In the genomic region with DNA sequence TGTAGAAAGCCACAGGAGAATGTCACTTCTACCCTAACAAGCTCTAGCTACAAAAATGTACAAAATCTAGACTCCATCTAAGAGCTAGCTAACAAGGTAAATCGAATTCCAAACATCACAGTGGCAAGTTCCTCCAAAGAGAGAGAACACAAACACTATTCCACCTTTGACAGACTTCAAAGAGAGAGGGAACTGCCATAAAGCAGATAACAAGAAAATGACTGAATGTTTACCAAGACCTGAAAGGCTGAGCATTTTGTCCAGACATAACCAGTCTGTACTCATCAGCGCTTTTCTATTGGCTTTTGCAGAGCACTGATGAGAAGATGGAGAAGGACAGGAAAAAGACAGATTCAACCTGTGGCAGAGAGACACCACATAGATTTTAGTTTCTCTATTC, we compare ENCODE assay signal across 15 cellular contexts.
DNase-seq lines count a peak whose midpoint lies in the region; ATAC-seq and TF ChIP-seq lines count a peak whose summit lies in the region.
"Had no signal": no experiment of that assay in that cellular context is flagged by ENCODE, and none has a peak within 500 bp of the region (broad histone marks: within the 10 kb centered on the region; RNA-seq: fewer than 3 reads in every experiment).

No MANE protein-coding gene starts in this region.

- no peak overlapping the region for H3K9ac ChIP-seq in neural progenitor cell
- H3K9ac ChIP-seq: GM23248 had no signal

- H3K36me3 ChIP-seq in GM23338 (ENCODE audit: insufficient read depth): no peaks in the 10 kb centered on the region
- no peaks in the 10 kb centered on the region for H3K36me3 ChIP-seq in neural progenitor cell
- H3K36me3 ChIP-seq: HAP-1 had no signal

- H3K27ac ChIP-seq in GM23338 (ENCODE audit: low read depth) (no peak overlapping the region), neural progenitor cell (no peak overlapping the region)
- H3K27ac ChIP-seq: GM23248 had no signal

- TF ChIP-seq CTCF in GM23338 (conservative IDR thresholded peaks at IDR 0.05; ENCODE audit: low read depth in 2 of 2) (no peak), neural progenitor cell (IDR thresholded peaks at IDR 0.05) (no peak)

- intact Hi-C loops in left ventricle myocardium superior (cut with micrococcal nuclease): no loop called here

- no peak overlapping the region for H3K4me2 ChIP-seq in GM23338
- no peak overlapping the region for H3K4me2 ChIP-seq in neural progenitor cell

- ATAC-seq in GM23338: no peak
- no peak for ATAC-seq in left ventricle myocardium superior
- ATAC-seq: GM12878 had no signal

- H3F3A ChIP-seq in GM23338 (replicated peaks; ENCODE audit: low read depth) (no peaks in the 10 kb centered on the region), neural progenitor cell (ENCODE audit: low read depth) (no peaks in the 10 kb centered on the region)

- no peaks in the 10 kb centered on the region for H3K9me3 Mint-ChIP-seq in GM23338
- no peaks in the 10 kb centered on the region for H3K9me3 Mint-ChIP-seq in neural progenitor cell

- H3K27me3 ChIP-seq in GM23338 (ENCODE audit: insufficient read depth) (no peaks in the 10 kb centered on the region), neural progenitor cell (no peaks in the 10 kb centered on the region)

- H3K4me1 Mint-ChIP-seq in GM23338 (no peaks in the 10 kb centered on the region), neural progenitor cell (no peaks in the 10 kb centered on the region)
- H3K4me1 Mint-ChIP-seq: CD4-positive, alpha-beta memory T cell had no signal

- no peaks in the 10 kb centered on the region for H3K36me3 Mint-ChIP-seq in GM23338 (ENCODE audit: low read depth)
- H3K36me3 Mint-ChIP-seq in neural progenitor cell: no peaks in the 10 kb centered on the region
- H3K36me3 Mint-ChIP-seq: CD4-positive, alpha-beta memory T cell had no signal

- H4K20me1 ChIP-seq in GM23338 (replicated peaks; ENCODE audit: insufficient read depth): no peaks in the 10 kb centered on the region
- H4K20me1 ChIP-seq in neural progenitor cell (ENCODE audit: low read depth): no peaks in the 10 kb centered on the region

- DNase-seq in GM23338 (ENCODE audit: low spot score) (no peak), HuH-7 (ENCODE audit: low spot score) (peak; percentile 32), neural progenitor cell (ENCODE audit: low spot score) (no peak), OCI-M2 (lab: John Stamatoyannopoulos, UW; ENCODE audit: unreplicated experiment) (no peak), NCI-H1105 treated with DMSO at 0.1 percent for 48 hours (lab: John Stamatoyannopoulos, UW) (no peak), left ventricle myocardium superior (no peak)
- DNase-seq: C1 segment of cervical spinal cord; CD4-positive, alpha-beta memory T cell; DMS 273 treated with DMSO at 0.1 percent for 48 hours; DMS79; EL; GDM1; GM23248 had no signal

- H3K27ac Mint-ChIP-seq in GM23338 (no peak overlapping the region), neural progenitor cell (no peak overlapping the region)
- H3K27ac Mint-ChIP-seq: CD4-positive, alpha-beta memory T cell had no signal

- H3K27me3 Mint-ChIP-seq in GM23338 (ENCODE audit: insufficient read depth, low read depth, poor library complexity): no peaks in the 10 kb centered on the region
- no peaks in the 10 kb centered on the region for H3K27me3 Mint-ChIP-seq in neural progenitor cell (ENCODE audit: insufficient read depth, low read depth)
- H3K27me3 Mint-ChIP-seq: CD4-positive, alpha-beta memory T cell had no signal

- H3K4me1 ChIP-seq in GM23338 (ENCODE audit: insufficient read depth): no peaks in the 10 kb centered on the region
- H3K4me1 ChIP-seq in neural progenitor cell: no peaks in the 10 kb centered on the region
- H3K4me1 ChIP-seq: HAP-1 had no signal

- H3K4me3 Mint-ChIP-seq in GM23338 (no peak overlapping the region), neural progenitor cell (no peak overlapping the region)
- H3K4me3 Mint-ChIP-seq: CD4-positive, alpha-beta memory T cell had no signal

- H3K4me3 ChIP-seq in GM23338: no peak overlapping the region
- H3K4me3 ChIP-seq in neural progenitor cell: no peak overlapping the region
- H3K4me3 ChIP-seq: GM12878, GM23248, HAP-1 had no signal

- H3K79me2 ChIP-seq in GM23338 (replicated peaks; ENCODE audit: insufficient read depth) (no peaks in the 10 kb centered on the region), neural progenitor cell (ENCODE audit: low read depth) (no peaks in the 10 kb centered on the region)

- H2AFZ ChIP-seq in GM23338 (peak overlapping the region; percentile 34), neural progenitor cell (replicated peaks) (peak overlapping the region; percentile 78)
- H2AFZ ChIP-seq: GM23248 had no signal

- no peaks in the 10 kb centered on the region for H3K9me2 ChIP-seq in GM23338 (ENCODE audit: insufficient read depth)

- H3K9me3 ChIP-seq in neural progenitor cell (ENCODE audit: low read depth): no peaks in the 10 kb centered on the region
- H3K9me3 ChIP-seq: HAP-1 had no signal

TF ChIP-seq in GM23338, 12 proteins besides CTCF, POLR2A, EP300 and RAD21 (continues in another document):
- TF ChIP-seq NANOG (IDR thresholded peaks at IDR 0.05; ENCODE audit: borderline replicate concordance): no peak
- TF ChIP-seq, protein P1, sequence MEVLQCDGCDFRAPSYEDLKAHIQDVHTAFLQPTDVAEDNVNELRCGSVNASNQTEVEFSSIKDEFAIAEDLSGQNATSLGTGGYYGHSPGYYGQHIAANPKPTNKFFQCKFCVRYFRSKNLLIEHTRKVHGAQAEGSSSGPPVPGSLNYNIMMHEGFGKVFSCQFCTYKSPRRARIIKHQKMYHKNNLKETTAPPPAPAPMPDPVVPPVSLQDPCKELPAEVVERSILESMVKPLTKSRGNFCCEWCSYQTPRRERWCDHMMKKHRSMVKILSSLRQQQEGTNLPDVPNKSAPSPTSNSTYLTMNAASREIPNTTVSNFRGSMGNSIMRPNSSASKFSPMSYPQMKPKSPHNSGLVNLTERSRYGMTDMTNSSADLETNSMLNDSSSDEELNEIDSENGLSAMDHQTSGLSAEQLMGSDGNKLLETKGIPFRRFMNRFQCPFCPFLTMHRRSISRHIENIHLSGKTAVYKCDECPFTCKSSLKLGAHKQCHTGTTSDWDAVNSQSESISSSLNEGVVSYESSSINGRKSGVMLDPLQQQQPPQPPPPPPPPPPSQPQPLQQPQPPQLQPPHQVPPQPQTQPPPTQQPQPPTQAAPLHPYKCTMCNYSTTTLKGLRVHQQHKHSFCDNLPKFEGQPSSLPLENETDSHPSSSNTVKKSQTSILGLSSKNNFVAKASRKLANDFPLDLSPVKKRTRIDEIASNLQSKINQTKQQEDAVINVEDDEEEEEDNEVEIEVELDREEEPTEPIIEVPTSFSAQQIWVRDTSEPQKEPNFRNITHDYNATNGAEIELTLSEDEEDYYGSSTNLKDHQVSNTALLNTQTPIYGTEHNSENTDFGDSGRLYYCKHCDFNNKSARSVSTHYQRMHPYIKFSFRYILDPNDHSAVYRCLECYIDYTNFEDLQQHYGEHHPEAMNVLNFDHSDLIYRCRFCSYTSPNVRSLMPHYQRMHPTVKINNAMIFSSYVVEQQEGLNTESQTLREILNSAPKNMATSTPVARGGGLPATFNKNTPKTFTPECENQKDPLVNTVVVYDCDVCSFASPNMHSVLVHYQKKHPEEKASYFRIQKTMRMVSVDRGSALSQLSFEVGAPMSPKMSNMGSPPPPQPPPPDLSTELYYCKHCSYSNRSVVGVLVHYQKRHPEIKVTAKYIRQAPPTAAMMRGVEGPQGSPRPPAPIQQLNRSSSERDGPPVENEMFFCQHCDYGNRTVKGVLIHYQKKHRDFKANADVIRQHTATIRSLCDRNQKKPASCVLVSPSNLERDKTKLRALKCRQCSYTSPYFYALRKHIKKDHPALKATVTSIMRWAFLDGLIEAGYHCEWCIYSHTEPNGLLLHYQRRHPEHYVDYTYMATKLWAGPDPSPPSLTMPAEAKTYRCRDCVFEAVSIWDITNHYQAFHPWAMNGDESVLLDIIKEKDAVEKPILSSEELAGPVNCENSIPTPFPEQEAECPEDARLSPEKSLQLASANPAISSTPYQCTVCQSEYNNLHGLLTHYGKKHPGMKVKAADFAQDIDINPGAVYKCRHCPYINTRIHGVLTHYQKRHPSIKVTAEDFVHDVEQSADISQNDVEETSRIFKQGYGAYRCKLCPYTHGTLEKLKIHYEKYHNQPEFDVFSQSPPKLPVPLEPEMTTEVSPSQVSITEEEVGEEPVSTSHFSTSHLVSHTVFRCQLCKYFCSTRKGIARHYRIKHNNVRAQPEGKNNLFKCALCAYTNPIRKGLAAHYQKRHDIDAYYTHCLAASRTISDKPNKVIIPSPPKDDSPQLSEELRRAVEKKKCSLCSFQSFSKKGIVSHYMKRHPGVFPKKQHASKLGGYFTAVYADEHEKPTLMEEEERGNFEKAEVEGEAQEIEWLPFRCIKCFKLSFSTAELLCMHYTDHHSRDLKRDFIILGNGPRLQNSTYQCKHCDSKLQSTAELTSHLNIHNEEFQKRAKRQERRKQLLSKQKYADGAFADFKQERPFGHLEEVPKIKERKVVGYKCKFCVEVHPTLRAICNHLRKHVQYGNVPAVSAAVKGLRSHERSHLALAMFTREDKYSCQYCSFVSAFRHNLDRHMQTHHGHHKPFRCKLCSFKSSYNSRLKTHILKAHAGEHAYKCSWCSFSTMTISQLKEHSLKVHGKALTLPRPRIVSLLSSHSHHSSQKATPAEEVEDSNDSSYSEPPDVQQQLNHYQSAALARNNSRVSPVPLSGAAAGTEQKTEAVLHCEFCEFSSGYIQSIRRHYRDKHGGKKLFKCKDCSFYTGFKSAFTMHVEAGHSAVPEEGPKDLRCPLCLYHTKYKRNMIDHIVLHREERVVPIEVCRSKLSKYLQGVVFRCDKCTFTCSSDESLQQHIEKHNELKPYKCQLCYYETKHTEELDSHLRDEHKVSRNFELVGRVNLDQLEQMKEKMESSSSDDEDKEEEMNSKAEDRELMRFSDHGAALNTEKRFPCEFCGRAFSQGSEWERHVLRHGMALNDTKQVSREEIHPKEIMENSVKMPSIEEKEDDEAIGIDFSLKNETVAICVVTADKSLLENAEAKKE (CRISPR knock-in tag; IDR thresholded peaks at IDR 0.05): no peak
- TF ChIP-seq JUNB (IDR thresholded peaks at IDR 0.05; ENCODE audit: unreplicated experiment): no peak
- TF ChIP-seq EZH2phosphoT487 (IDR thresholded peaks at IDR 0.05; ENCODE audit: unreplicated experiment): no peak
- TF ChIP-seq STAT1 (IDR thresholded peaks at IDR 0.05; ENCODE audit: unreplicated experiment): no peak
- TF ChIP-seq, protein P2, sequence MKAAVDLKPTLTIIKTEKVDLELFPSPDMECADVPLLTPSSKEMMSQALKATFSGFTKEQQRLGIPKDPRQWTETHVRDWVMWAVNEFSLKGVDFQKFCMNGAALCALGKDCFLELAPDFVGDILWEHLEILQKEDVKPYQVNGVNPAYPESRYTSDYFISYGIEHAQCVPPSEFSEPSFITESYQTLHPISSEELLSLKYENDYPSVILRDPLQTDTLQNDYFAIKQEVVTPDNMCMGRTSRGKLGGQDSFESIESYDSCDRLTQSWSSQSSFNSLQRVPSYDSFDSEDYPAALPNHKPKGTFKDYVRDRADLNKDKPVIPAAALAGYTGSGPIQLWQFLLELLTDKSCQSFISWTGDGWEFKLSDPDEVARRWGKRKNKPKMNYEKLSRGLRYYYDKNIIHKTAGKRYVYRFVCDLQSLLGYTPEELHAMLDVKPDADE (IDR thresholded peaks at IDR 0.05): no peak
- no peak for TF ChIP-seq POLR2AphosphoS5 (IDR thresholded peaks at IDR 0.05; ENCODE audit: low read depth)
- no peak for TF ChIP-seq CREB1 (CRISPR knock-in tag; IDR thresholded peaks at IDR 0.05; ENCODE audit: low read depth)
- no peak for TF ChIP-seq ZNF114 (CRISPR knock-in tag; IDR thresholded peaks at IDR 0.05)
